ENCODE assay signal across 9 cellular contexts in genomic region chr13:29000802-29001201, GRCh38.
"Had no signal": no experiment of that assay in that cellular context is flagged by ENCODE, and none has a peak within 500 bp of the region (broad histone marks: within the 10 kb centered on the region; RNA-seq: fewer than 3 reads in every experiment).

No MANE protein-coding gene starts in this region.

- ATAC-seq: GM23338, HCT116 had no signal

- H3K4me3 ChIP-seq: GM23248, GM23338, HAP-1 had no signal

- H3K4me1 ChIP-seq: HAP-1 had no signal

- DNase-seq: GM23248, GOT3, H7, H9, HCEC 1CT, HFFc6 had no signal

- H3K36me3 ChIP-seq: HAP-1 had no signal

- H3K27ac ChIP-seq: GM23248 had no signal

- H3K9me3 ChIP-seq: HAP-1 had no signal
